In genomic region chr2:30655660-30656059, GRCh38 we compare ENCODE assay signal across 21 cellular contexts.
DNase-seq lines count a peak whose midpoint lies in the region; ATAC-seq and TF ChIP-seq lines count a peak whose summit lies in the region.
"Had no signal": no experiment of that assay in that cellular context is flagged by ENCODE, and none has a peak within 500 bp of the region (broad histone marks: within the 10 kb centered on the region; RNA-seq: fewer than 3 reads in every experiment).

No MANE protein-coding gene starts in this region.

- DNase-seq in GM03348 (ENCODE audit: low spot score) (peak; percentile 29), SJCRH30 (peak; percentile 97), fibroblast of pulmonary artery (ENCODE audit: low read depth) (peak; percentile 34), gastrocnemius medialis (peak; percentile 35 to 66), NCI-H1436 treated with DMSO at 0.1 percent for 48 hours (lab: John Stamatoyannopoulos, UW) (no peak), retina (no peak)
- DNase-seq: activated CD4-positive, alpha-beta T cell treated with anti-CD3 and anti-CD28 coated beads, Interleukin-2, amount 10 ng/mL, durations not matched to agents 24 days and 14 days; activated CD8-positive, alpha-beta memory T cell treated with anti-CD3 and anti-CD28 coated beads, Interleukin-2, amount 50 U/mL, for 4 hours; activated gamma-delta T cell treated with Interleukin-2 at 50 U/mL for 16 hours; colonic mucosa; immature natural killer cell; lower lobe of right lung; MM.1S; naive thymus-derived CD8-positive, alpha-beta T cell; NCI-H187 treated with DMSO at 0.1 percent for 48 hours; NCI-H345; posterior cingulate gyrus; RPMI8226; spleen had no signal

- no peak for TF ChIP-seq POLR2A in gastrocnemius medialis (IDR thresholded peaks at IDR 0.05)

- H3K4me1 ChIP-seq in SJCRH30 (peaks cover 18% of the 10 kb centered on the region), gastrocnemius medialis (peaks cover 13 to 20% of the 10 kb centered on the region in 2 donors)
- H3K4me1 ChIP-seq: colonic mucosa, lower lobe of right lung, spleen, suprapubic skin had no signal

- H3K27ac ChIP-seq in SJCRH30 (peak overlapping the region; percentile 66), gastrocnemius medialis (peak overlapping the region in 1 of 4 donors; percentile 38)
- H3K27ac ChIP-seq: colonic mucosa, lower lobe of right lung, spleen, suprapubic skin had no signal

- H3K9me3 ChIP-seq in SJCRH30 (replicated peaks) (no peaks in the 10 kb centered on the region), gastrocnemius medialis (no peaks in the 10 kb centered on the region)
- H3K9me3 ChIP-seq: colonic mucosa, lower lobe of right lung, spleen, suprapubic skin had no signal

- ATAC-seq in gastrocnemius medialis = peak; percentile 92 to 97
- no peak for ATAC-seq in GM21529 (IDR thresholded peaks at IDR 0.05; ENCODE audit: unreplicated experiment)
- ATAC-seq: lower lobe of right lung; naive thymus-derived CD8-positive, alpha-beta T cell had no signal

- in situ Hi-C loops in gastrocnemius medialis (cut with MboI; ENCODE audit: low sequenced_read_pairs in 4 of 4) = no loop called here

- no peak for TF ChIP-seq CTCF in fibroblast of pulmonary artery (IDR thresholded peaks at IDR 0.05; ENCODE audit: low read length, missing control alignments)
- TF ChIP-seq CTCF in gastrocnemius medialis (IDR thresholded peaks at IDR 0.05 in 4 of 5, conservative IDR thresholded peaks at IDR 0.05 in 1 of 5) = no peak

- H3K36me3 ChIP-seq in SJCRH30 = no peaks in the 10 kb centered on the region
- H3K36me3 ChIP-seq in gastrocnemius medialis = no peaks in the 10 kb centered on the region
- H3K36me3 ChIP-seq: colonic mucosa, lower lobe of right lung, spleen, suprapubic skin had no signal

- H3K27me3 ChIP-seq in SJCRH30 (no peaks in the 10 kb centered on the region), gastrocnemius medialis (no peaks in the 10 kb centered on the region)
- H3K27me3 ChIP-seq: colonic mucosa, spleen, suprapubic skin had no signal

- H3K4me3 ChIP-seq in SJCRH30 = no peak overlapping the region
- no peak overlapping the region for H3K4me3 ChIP-seq in fibroblast of pulmonary artery (replicated peaks; ENCODE audit: low read depth, low read length)
- H3K4me3 ChIP-seq in gastrocnemius medialis = no peak overlapping the region
- H3K4me3 ChIP-seq: colonic mucosa, lower lobe of right lung, spleen, suprapubic skin had no signal

- intact Hi-C loops in gastrocnemius medialis (cut with DNase I; ENCODE audit: low total_unique reads) = loop anchor here (10.0 kb wide), 1 partner anchor 141 kb away; no protein-coding TSS in a partner anchor

Comparison
In these comparisons a context has a peak if more than half of its experiments do, and no peak if none do; other contexts are left out.
1. DNase-seq: peak in GM03348 (single experiment), SJCRH30 (2 of 2), fibroblast of pulmonary artery (single experiment) and gastrocnemius medialis (2 of 2); none in NCI-H1436 treated with DMSO at 0.1 percent for 48 hours (single experiment) and retina (single experiment).